ENCODE assay signal across 27 cellular contexts in genomic region chr10:117590516-117590915, GRCh38. TPM values are rescaled to one million over a fixed set of nuclear protein-coding genes. Genes with fewer than 3 reads are reported as not detected.
"Had no signal": no experiment of that assay in that cellular context is flagged by ENCODE, and none has a peak within 500 bp of the region (broad histone marks: within the 10 kb centered on the region; RNA-seq: fewer than 3 reads in every experiment).

No MANE protein-coding gene starts in this region.

- H3K36me3 ChIP-seq: gastroesophageal sphincter, heart left ventricle, left lung, ovary, spleen, tibial artery had no signal

- H3K4me1 ChIP-seq: foreskin keratinocyte, gastroesophageal sphincter, heart left ventricle, left lung, psoas muscle, spleen, testis, tibial artery had no signal

- H3K9me3 Mint-ChIP-seq: dendritic cell treated with granulocyte-macrophage colony-stimulating factor and Interleukin-4, amounts not matched to agents 40 ng/mL and 50 ng/mL, for 4 days; endodermal cell; type B pancreatic cell had no signal

- H3K4me3 ChIP-seq: gastroesophageal sphincter, heart left ventricle, hepatocyte, left lung, ovary, psoas muscle, skin epidermis, spleen, testis, tibial artery had no signal

- H3K9me3 ChIP-seq: left lung, ovary, psoas muscle, spleen, testis had no signal

- H3K27me3 ChIP-seq: hepatocyte, ovary, testis, tibial artery had no signal

- ATAC-seq: esophagus mucosa; foreskin keratinocyte; gastroesophageal sphincter; heart left ventricle; left cardiac atrium; left lung; naive thymus-derived CD8-positive, alpha-beta T cell; psoas muscle; right cardiac atrium had no signal

- H3K4me1 Mint-ChIP-seq: endodermal cell had no signal

- H3K27ac ChIP-seq: epithelial cell of prostate, foreskin keratinocyte, gastroesophageal sphincter, heart left ventricle, hepatocyte, left lung, ovary, psoas muscle, skin epidermis, spleen, testis, tibial artery had no signal

- H3K36me3 Mint-ChIP-seq: naive thymus-derived CD8-positive, alpha-beta T cell; type B pancreatic cell had no signal

- H3K27ac Mint-ChIP-seq: dendritic cell treated with granulocyte-macrophage colony-stimulating factor and Interleukin-4, amounts not matched to agents 40 ng/mL and 50 ng/mL, for 4 days; endodermal cell; naive thymus-derived CD8-positive, alpha-beta T cell; type B pancreatic cell had no signal

- H3K4me3 Mint-ChIP-seq: dendritic cell treated with granulocyte-macrophage colony-stimulating factor and Interleukin-4, amounts not matched to agents 40 ng/mL and 50 ng/mL, for 4 days; endodermal cell; naive thymus-derived CD8-positive, alpha-beta T cell; type B pancreatic cell had no signal

- DNase-seq: effector CD8-positive, alpha-beta T cell; endodermal cell; foreskin keratinocyte; heart left ventricle; kidney; left cardiac atrium; left lung; naive thymus-derived CD8-positive, alpha-beta T cell; occipital lobe; ovary; posterior cingulate gyrus; psoas muscle; right cardiac atrium; spleen; stimulated activated naive CD4-positive, alpha-beta T cell; substantia nigra; testis; tibial artery had no signal

RNA-seq across cellular contexts. Expression of gene EMX2, which starts 48.0 kb away (rescaled TPM):
- total RNA-seq: esophagus mucosa; hepatocyte; left lung; lung microvascular endothelial cell; myocyte; naive thymus-derived CD8-positive, alpha-beta T cell; spleen had no signal
- polyA plus RNA-seq: hepatocyte; naive thymus-derived CD8-positive, alpha-beta T cell had no signal
